In the genomic region with DNA sequence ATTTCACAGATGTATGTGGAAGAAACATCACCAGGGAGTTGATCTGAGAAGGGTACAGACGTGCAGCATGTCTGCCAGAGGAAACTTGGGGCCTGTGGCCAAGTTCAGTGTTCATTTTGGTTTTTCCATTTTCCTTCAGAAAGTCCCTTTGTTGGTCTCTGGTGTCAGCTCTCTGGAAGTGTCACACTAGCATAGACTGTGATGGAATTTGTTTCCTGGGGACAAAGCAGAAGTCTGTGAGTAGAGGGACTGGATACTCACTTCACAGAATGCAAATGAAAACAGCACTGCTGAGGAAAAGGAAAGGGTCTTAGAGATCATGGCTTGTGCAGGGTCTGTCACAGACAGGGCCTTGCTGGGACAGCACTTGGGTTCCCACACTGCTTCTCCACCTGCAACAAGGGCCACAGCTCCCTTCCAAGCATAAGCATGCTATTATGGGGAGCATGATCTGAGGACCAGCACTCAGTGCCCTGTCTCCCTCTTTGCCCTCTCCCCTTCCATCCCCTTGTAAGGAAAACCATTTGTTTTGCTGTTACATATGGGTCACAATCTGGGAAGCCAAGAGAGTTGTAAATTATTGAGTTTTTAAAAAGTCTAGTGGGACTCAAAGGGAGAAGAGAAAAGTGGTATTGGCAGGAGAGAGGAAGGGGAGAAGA, we compare ENCODE assay signal across 21 cellular contexts. TPM values are rescaled to one million over a fixed set of nuclear protein-coding genes. Genes with fewer than 3 reads are reported as not detected.
A peak's percentile ranks its signal among the peaks of the same experiment; 100 is the strongest.
DNase-seq lines count a peak whose midpoint lies in the region; ATAC-seq, FAIRE-seq and TF ChIP-seq lines count a peak whose summit lies in the region.
"Had no signal": no experiment of that assay in that cellular context is flagged by ENCODE, and none has a peak within 500 bp of the region (broad histone marks: within the 10 kb centered on the region; RNA-seq: fewer than 3 reads in every experiment).

No MANE protein-coding gene starts in this region.

- H3K79me2 ChIP-seq in neural progenitor cell (ENCODE audit: low read depth): no peaks in the 10 kb centered on the region

- H3K27ac Mint-ChIP-seq in activated naive CD4-positive, alpha-beta T cell treated with anti-CD3 and anti-CD28 coated beads for 36 hours: peak overlapping the region; percentile 37
- H3K27ac Mint-ChIP-seq in activated CD8-positive, alpha-beta T cell treated with anti-CD3 and anti-CD28 coated beads for 36 hours: peak overlapping the region; percentile 64
- no peak overlapping the region for H3K27ac Mint-ChIP-seq in neural progenitor cell
- H3K27ac Mint-ChIP-seq: HFFc6, progenitor cell of endocrine pancreas had no signal

- H3K27me3 ChIP-seq in neural progenitor cell: no peaks in the 10 kb centered on the region
- H3K27me3 ChIP-seq: cardiac muscle cell had no signal

- H3K36me3 ChIP-seq in neural progenitor cell: no peaks in the 10 kb centered on the region
- H3K36me3 ChIP-seq: cardiac muscle cell, heart right ventricle, tibial nerve had no signal

- CTCF ChIA-PET in activated naive CD4-positive, alpha-beta T cell treated with anti-CD3 and anti-CD28 coated beads for 36 hours (lab: Charles Lee): interaction anchor here (1.1 to 6.8 kb wide), 6 partner anchors 10 to 194 kb away, joined by 3 to 65 read pairs (median 6); no protein-coding TSS in a partner anchor
- CTCF ChIA-PET in activated CD8-positive, alpha-beta T cell treated with anti-CD3 and anti-CD28 coated beads for 36 hours (lab: Charles Lee): interaction anchor here (0.8 to 10.6 kb wide), 8 partner anchors 9 to 256 kb away, joined by 3 to 191 read pairs (median 9); no protein-coding TSS in a partner anchor

- peaks cover 49% of the 10 kb centered on the region for H3K36me3 Mint-ChIP-seq in activated naive CD4-positive, alpha-beta T cell treated with anti-CD3 and anti-CD28 coated beads for 36 hours (ENCODE audit: low read depth)
- H3K36me3 Mint-ChIP-seq in activated CD8-positive, alpha-beta T cell treated with anti-CD3 and anti-CD28 coated beads for 36 hours (ENCODE audit: low read depth): peaks cover 68% of the 10 kb centered on the region
- H3K36me3 Mint-ChIP-seq in neural progenitor cell: no peaks in the 10 kb centered on the region

- intact Hi-C loops in activated naive CD4-positive, alpha-beta T cell treated with anti-CD3 and anti-CD28 coated beads for 36 hours (cut with micrococcal nuclease): no loop called here
- intact Hi-C loops in activated CD8-positive, alpha-beta T cell treated with anti-CD3 and anti-CD28 coated beads for 36 hours (cut with micrococcal nuclease): loop anchor here (10.0 kb wide), 1 partner anchor 516 kb away; a partner anchor contains a TSS

- no peaks in the 10 kb centered on the region for H3K27me3 Mint-ChIP-seq in activated naive CD4-positive, alpha-beta T cell treated with anti-CD3 and anti-CD28 coated beads for 36 hours (ENCODE audit: low read depth)
- no peaks in the 10 kb centered on the region for H3K27me3 Mint-ChIP-seq in activated CD8-positive, alpha-beta T cell treated with anti-CD3 and anti-CD28 coated beads for 36 hours
- peaks cover 2% of the 10 kb centered on the region for H3K27me3 Mint-ChIP-seq in neural progenitor cell (ENCODE audit: insufficient read depth, low read depth)

- DNase-seq in activated naive CD4-positive, alpha-beta T cell treated with anti-CD3 and anti-CD28 coated beads for 36 hours: no peak
- DNase-seq in activated naive CD4-positive, alpha-beta T cell treated with anti-CD3 and anti-CD28 coated beads, Interleukin-2, amount 50 U/mL, for 16 hours: no peak
- no peak for DNase-seq in GM18507 (ENCODE audit: extremely low spot score, insufficient read length, low read depth)
- DNase-seq in activated CD8-positive, alpha-beta T cell treated with anti-CD3 and anti-CD28 coated beads for 36 hours: no peak
- DNase-seq in neural progenitor cell (ENCODE audit: low spot score): no peak
- no peak for DNase-seq in C1 segment of cervical spinal cord (lab: John Stamatoyannopoulos, UW)
- DNase-seq: activated CD4-positive, alpha-beta T cell treated with anti-CD3 and anti-CD28 coated beads, Interleukin-2, amount 50 U/mL, for 48 hours; amygdala; dermis blood vessel endothelial cell; DMS79; heart right ventricle; HFFc6; NCI-H1417; NCI-H526; stimulated activated naive CD4-positive, alpha-beta T cell had no signal

- no peak for ATAC-seq in activated CD8-positive, alpha-beta T cell treated with anti-CD3 and anti-CD28 coated beads for 36 hours
- ATAC-seq in HG03565 (IDR thresholded peaks at IDR 0.05; ENCODE audit: unreplicated experiment): no peak
- ATAC-seq in GM21717 (IDR thresholded peaks at IDR 0.05; ENCODE audit: unreplicated experiment): no peak
- ATAC-seq: heart right ventricle, left lobe of liver had no signal

- no peaks in the 10 kb centered on the region for H3F3A ChIP-seq in neural progenitor cell (ENCODE audit: low read depth)

- no peak overlapping the region for H3K4me2 ChIP-seq in neural progenitor cell

- no peaks in the 10 kb centered on the region for H3K9me3 ChIP-seq in neural progenitor cell (ENCODE audit: low read depth)
- H3K9me3 ChIP-seq: heart right ventricle, tibial nerve had no signal

- POLR2A ChIA-PET in activated CD8-positive, alpha-beta T cell treated with anti-CD3 and anti-CD28 coated beads for 36 hours (lab: Charles Lee): interaction anchor here (0.5 to 1.7 kb wide), 8 partner anchors 9 to 237 kb away, joined by 3 to 4 read pairs (median 3); a partner anchor contains a TSS

- peak overlapping the region; percentile 50 for H2AFZ ChIP-seq in neural progenitor cell (replicated peaks)

- H3K4me3 Mint-ChIP-seq in activated naive CD4-positive, alpha-beta T cell treated with anti-CD3 and anti-CD28 coated beads for 36 hours: no peak overlapping the region
- no peak overlapping the region for H3K4me3 Mint-ChIP-seq in activated CD8-positive, alpha-beta T cell treated with anti-CD3 and anti-CD28 coated beads for 36 hours
- H3K4me3 Mint-ChIP-seq in neural progenitor cell: no peak overlapping the region
- H3K4me3 Mint-ChIP-seq: HFFc6 had no signal

- FAIRE-seq in GM18507 (lab: Jason Lieb, UNC): peak; percentile 24

- peaks cover 50% of the 10 kb centered on the region for H3K4me1 Mint-ChIP-seq in activated naive CD4-positive, alpha-beta T cell treated with anti-CD3 and anti-CD28 coated beads for 36 hours (ENCODE audit: low read depth)
- H3K4me1 Mint-ChIP-seq in activated CD8-positive, alpha-beta T cell treated with anti-CD3 and anti-CD28 coated beads for 36 hours (ENCODE audit: low read depth): peaks cover 55% of the 10 kb centered on the region
- H3K4me1 Mint-ChIP-seq in neural progenitor cell: peaks cover 19% of the 10 kb centered on the region

- TF ChIP-seq CTCF in activated CD8-positive, alpha-beta T cell treated with anti-CD3 and anti-CD28 coated beads for 36 hours (IDR thresholded peaks at IDR 0.05): no peak
- TF ChIP-seq CTCF in neural progenitor cell (IDR thresholded peaks at IDR 0.05): no peak

- H3K9ac ChIP-seq in neural progenitor cell: no peak overlapping the region

- H4K20me1 ChIP-seq in neural progenitor cell (ENCODE audit: low read depth): no peaks in the 10 kb centered on the region

- H3K4me3 ChIP-seq in neural progenitor cell: no peak overlapping the region
- H3K4me3 ChIP-seq: cardiac muscle cell, heart right ventricle, tibial nerve had no signal

- H3K4me1 ChIP-seq in neural progenitor cell: no peaks in the 10 kb centered on the region
- H3K4me1 ChIP-seq: tibial nerve had no signal

- H3K27ac ChIP-seq in neural progenitor cell: no peak overlapping the region
- H3K27ac ChIP-seq: cardiac muscle cell, heart right ventricle, tibial nerve had no signal

- no peaks in the 10 kb centered on the region for H3K9me3 Mint-ChIP-seq in activated naive CD4-positive, alpha-beta T cell treated with anti-CD3 and anti-CD28 coated beads for 36 hours
- no peaks in the 10 kb centered on the region for H3K9me3 Mint-ChIP-seq in activated CD8-positive, alpha-beta T cell treated with anti-CD3 and anti-CD28 coated beads for 36 hours
- peaks cover 2% of the 10 kb centered on the region for H3K9me3 Mint-ChIP-seq in neural progenitor cell
- H3K9me3 Mint-ChIP-seq: HFFc6 had no signal

RNA-seq across cellular contexts. Expression of a gene that starts 31.4 kb away (rescaled TPM):
- total RNA-seq in activated naive CD4-positive, alpha-beta T cell treated with anti-CD3 and anti-CD28 coated beads for 36 hours: 1 to 10 TPM; 8.6 to 9.2 TPM
- total RNA-seq in activated CD8-positive, alpha-beta T cell treated with anti-CD3 and anti-CD28 coated beads for 36 hours: 10 to 100 TPM; 18.1 to 20.1 TPM
- total RNA-seq in neural progenitor cell (ENCODE audit: low replicate concordance): not detected in 2 replicates
- total RNA-seq: cardiac muscle cell, dermis blood vessel endothelial cell, HFFc6, progenitor cell of endocrine pancreas had no signal

RNA-seq across cellular contexts. Expression of a gene that starts 36.1 kb away (rescaled TPM):
- total RNA-seq in activated naive CD4-positive, alpha-beta T cell treated with anti-CD3 and anti-CD28 coated beads for 36 hours: 100 to 1,000 TPM; 101 to 112 TPM
- total RNA-seq in activated CD8-positive, alpha-beta T cell treated with anti-CD3 and anti-CD28 coated beads for 36 hours: 10 to 100 TPM; 65.9 to 67.8 TPM
- total RNA-seq in neural progenitor cell (ENCODE audit: low replicate concordance): not detected in 2 replicates
- total RNA-seq: cardiac muscle cell, dermis blood vessel endothelial cell, HFFc6, progenitor cell of endocrine pancreas had no signal

Comparison
In these comparisons a context has a peak if more than half of its experiments do, and no peak if none do; other contexts are left out.
1. RNA of a gene that starts 36.1 kb away (total RNA-seq): 101 to 112 TPM in activated naive CD4-positive, alpha-beta T cell treated with anti-CD3 and anti-CD28 coated beads for 36 hours and 65.9 to 67.8 TPM in activated CD8-positive, alpha-beta T cell treated with anti-CD3 and anti-CD28 coated beads for 36 hours; not detected in neural progenitor cell; every median in the first group is over 10 times any median in the second.